In genomic region chr13:78993792-78994191, GRCh38 we compare ENCODE assay signal across 26 cellular contexts.
DNase-seq lines count a peak whose midpoint lies in the region; ATAC-seq and TF ChIP-seq lines count a peak whose summit lies in the region.
"Had no signal": no experiment of that assay in that cellular context is flagged by ENCODE, and none has a peak within 500 bp of the region (broad histone marks: within the 10 kb centered on the region; RNA-seq: fewer than 3 reads in every experiment).

No MANE protein-coding gene starts in this region.

- H3K4me3 Mint-ChIP-seq in glutamatergic neuron (ENCODE audit: unreplicated experiment), result peak overlapping the region; percentile 61
- H3K4me3 Mint-ChIP-seq: activated CD8-positive, alpha-beta T cell treated with anti-CD3 and anti-CD28 coated beads, Interleukin-2, amount 10 ng/mL, durations not matched to agents 7 days and 5 days; activated naive CD8-positive, alpha-beta T cell; mesothelial cell of epicardium; naive B cell; stimulated activated naive B cell treated with anti-CD40 and anti-IgM and Interleukin-4, amounts not matched to agents 10 μg/mL and 1 μg/mL and 100 μg/mL, for 72 hours; T-helper 17 cell had no signal

- TF ChIP-seq CTCF in glutamatergic neuron (IDR thresholded peaks at IDR 0.05; ENCODE audit: partially characterized antibody, unreplicated experiment), result no peak

- H3K9me3 Mint-ChIP-seq in glutamatergic neuron (ENCODE audit: unreplicated experiment), result peaks cover 4% of the 10 kb centered on the region
- H3K9me3 Mint-ChIP-seq: mesothelial cell of epicardium; stimulated activated naive B cell treated with anti-CD40 and anti-IgM and Interleukin-4, amounts not matched to agents 10 μg/mL and 1 μg/mL and 100 μg/mL, for 72 hours had no signal

- ATAC-seq in GM18868 (IDR thresholded peaks at IDR 0.05; ENCODE audit: unreplicated experiment) (peak; percentile 52), HG03457 (IDR thresholded peaks at IDR 0.05; ENCODE audit: unreplicated experiment) (no peak), GM21529 (IDR thresholded peaks at IDR 0.05; ENCODE audit: unreplicated experiment) (no peak)
- ATAC-seq: activated CD8-positive, alpha-beta T cell treated with anti-CD3 and anti-CD28 coated beads, Interleukin-2, amount 10 ng/mL, durations not matched to agents 7 days and 5 days; SK-N-SH treated with all-trans-retinoic acid at 6 μM for 48 hours; stimulated activated naive B cell treated with anti-CD40 and anti-IgM and Interleukin-4, amounts not matched to agents 10 μg/mL and 1 μg/mL and 100 μg/mL, for 72 hours; T-helper 17 cell had no signal

- H3K27me3 Mint-ChIP-seq in glutamatergic neuron (ENCODE audit: unreplicated experiment), result peaks cover 3% of the 10 kb centered on the region

- DNase-seq in NCI-H1436 treated with DMSO at 0.1 percent for 48 hours (lab: John Stamatoyannopoulos, UW), result peak; percentile 44
- DNase-seq in NCI-H524 treated with DMSO at 0.1 percent for 48 hours (lab: John Stamatoyannopoulos, UW), result peak; percentile 86
- DNase-seq in glutamatergic neuron, result no peak
- no peak for DNase-seq in epidermal melanocyte (ENCODE audit: insufficient read length, low spot score)
- DNase-seq: activated CD4-positive, alpha-beta T cell treated with anti-CD3 and anti-CD28 coated beads for 1 hour; activated CD8-positive, alpha-beta T cell treated with anti-CD3 and anti-CD28 coated beads, Interleukin-2, amount 10 ng/mL, durations not matched to agents 7 days and 5 days; anterior cingulate cortex; effector CD4-positive, alpha-beta T cell; H7; islet precursor cell; KBM-7; left ventricle myocardium inferior; MG63; naive B cell; NCI-H1694 treated with DMSO at 0.1 percent for 48 hours; NCI-H446; stimulated activated CD4-positive, alpha-beta T cell treated with anti-CD3 and anti-CD28 coated beads, Interleukin-15, amount 100 ng/mL, for 24 hours; stimulated activated naive B cell treated with anti-CD40 and anti-IgM and Interleukin-4, amounts not matched to agents 10 μg/mL and 1 μg/mL and 100 μg/mL, for 72 hours; T-helper 17 cell; upper lobe of left lung had no signal

- H3K4me1 Mint-ChIP-seq in glutamatergic neuron (ENCODE audit: low read depth, unreplicated experiment), result peaks cover 34% of the 10 kb centered on the region
- H3K4me1 Mint-ChIP-seq: mesothelial cell of epicardium, naive B cell, T-helper 17 cell had no signal

- peaks cover 6% of the 10 kb centered on the region for H3K36me3 Mint-ChIP-seq in glutamatergic neuron (ENCODE audit: unreplicated experiment)
- H3K36me3 Mint-ChIP-seq: activated naive CD8-positive, alpha-beta T cell; mesothelial cell of epicardium; naive B cell; stimulated activated naive B cell treated with anti-CD40 and anti-IgM and Interleukin-4, amounts not matched to agents 10 μg/mL and 1 μg/mL and 100 μg/mL, for 72 hours had no signal

- H3K27ac Mint-ChIP-seq in glutamatergic neuron (ENCODE audit: unreplicated experiment), result peak overlapping the region; percentile 73
- H3K27ac Mint-ChIP-seq: activated CD8-positive, alpha-beta T cell treated with anti-CD3 and anti-CD28 coated beads, Interleukin-2, amount 10 ng/mL, durations not matched to agents 7 days and 5 days; activated naive CD8-positive, alpha-beta T cell; mesothelial cell of epicardium; naive B cell; stimulated activated naive B cell treated with anti-CD40 and anti-IgM and Interleukin-4, amounts not matched to agents 10 μg/mL and 1 μg/mL and 100 μg/mL, for 72 hours; T-helper 17 cell had no signal

Comparison
In these comparisons a context has a peak if more than half of its experiments do, and no peak if none do; other contexts are left out.
1. DNase-seq: peak in NCI-H1436 treated with DMSO at 0.1 percent for 48 hours (single experiment) and NCI-H524 treated with DMSO at 0.1 percent for 48 hours (single experiment); none in glutamatergic neuron (single experiment) and epidermal melanocyte (single experiment).